ENCODE assay signal across 16 cellular contexts in genomic region chr3:180690061-180690460, GRCh38. TPM values are rescaled to one million over a fixed set of nuclear protein-coding genes. Genes with fewer than 3 reads are reported as not detected.
DNase-seq lines count a peak whose midpoint lies in the region; TF ChIP-seq lines count a peak whose summit lies in the region.
"Had no signal": no experiment of that assay in that cellular context is flagged by ENCODE, and none has a peak within 500 bp of the region (broad histone marks: within the 10 kb centered on the region; RNA-seq: fewer than 3 reads in every experiment).

No MANE protein-coding gene starts in this region.

- BruUV-seq in A673 (replicated peaks; lab: Mats Ljungman, UMichigan), result no TSS peak

- no peak overlapping the region for H3K9ac ChIP-seq in GM23248
- H3K9ac ChIP-seq: BLaER1 had no signal

- H3K4me1 ChIP-seq in A673 (ENCODE audit: insufficient read depth, low read length, poor library complexity, severe bottlenecking) (no peaks in the 10 kb centered on the region), GM23248 (ENCODE audit: insufficient read depth) (no peaks in the 10 kb centered on the region)
- H3K4me1 ChIP-seq in effector memory CD4-positive, alpha-beta T cell (ENCODE audit: control insufficient read depth, insufficient read depth, low read length, poor library complexity, severe bottlenecking), result no peaks in the 10 kb centered on the region
- H3K4me1 ChIP-seq: BLaER1 had no signal

- H4K20me1 ChIP-seq in GM23248 (ENCODE audit: insufficient read depth), result no peaks in the 10 kb centered on the region
- H4K20me1 ChIP-seq: BLaER1 had no signal

- CTCF ChIA-PET in A673 (lab: Charles Lee), result no interaction called here

- no peaks in the 10 kb centered on the region for H3K36me3 ChIP-seq in A673 (ENCODE audit: insufficient read depth, low read length, poor library complexity, severe bottlenecking)
- no peaks in the 10 kb centered on the region for H3K36me3 ChIP-seq in GM23248 (ENCODE audit: low read depth)
- no peaks in the 10 kb centered on the region for H3K36me3 ChIP-seq in effector memory CD4-positive, alpha-beta T cell (ENCODE audit: control insufficient read depth, insufficient read depth, low read length)
- H3K36me3 ChIP-seq: BLaER1 had no signal

- H3K9me2 ChIP-seq in GM23248 (ENCODE audit: insufficient read depth), result no peaks in the 10 kb centered on the region

- 0% methylated on average over 1 of the region's 1 CpG for WGBS in GM23248 (ENCODE audit: low coverage in 1 of 2, low lambda C conversion rate in 2 of 2, missing lambda C conversion rate in 2 of 2), 2 experiments

- H2AFZ ChIP-seq in GM23248, result no peak overlapping the region

- H3K79me2 ChIP-seq in GM23248 (ENCODE audit: insufficient read depth), result no peaks in the 10 kb centered on the region

- H3K27ac ChIP-seq in A673 (ENCODE audit: low read depth, low read length, poor library complexity, severe bottlenecking), result no peak overlapping the region
- H3K27ac ChIP-seq in GM23248, result no peak overlapping the region
- H3K27ac ChIP-seq in dorsolateral prefrontal cortex, result no peak overlapping the region
- H3K27ac ChIP-seq in effector memory CD4-positive, alpha-beta T cell (ENCODE audit: insufficient read depth, low read length, poor library complexity, severe bottlenecking), result no peak overlapping the region
- H3K27ac ChIP-seq: BLaER1, RWPE1 had no signal

- no peak for DNase-seq in A673 (ENCODE audit: low spot score)
- peak; percentile 4 for DNase-seq in GM23248
- peak; percentile 73 for DNase-seq in NCI-H2107 treated with DMSO at 0.1 percent for 48 hours (lab: John Stamatoyannopoulos, UW; ENCODE audit: unreplicated experiment)
- DNase-seq in dorsolateral prefrontal cortex, result no peak
- no peak for DNase-seq in NCI-H1930 (lab: John Stamatoyannopoulos, UW)
- no peak for DNase-seq in AG08396 (ENCODE audit: low spot score)
- no peak for DNase-seq in effector CD4-positive, alpha-beta T cell
- no peak for DNase-seq in effector memory CD4-positive, alpha-beta T cell
- DNase-seq: activated CD4-positive, alpha-beta T cell treated with anti-CD3 and anti-CD28 coated beads for 4 hours; activated T-cell treated with anti-CD3 and anti-CD28 coated beads, Interleukin-2, amount 50 U/mL, for 4 hours; hypothalamus; stimulated activated CD8-positive, alpha-beta memory T cell treated with anti-CD3 and anti-CD28 coated beads, Interleukin-4, amount 100 ng/mL, for 48 hours had no signal

- H3K4me3 ChIP-seq in A673 (ENCODE audit: low read depth, low read length, poor library complexity, severe bottlenecking), result no peak overlapping the region
- H3K4me3 ChIP-seq in GM23248, result no peak overlapping the region
- no peak overlapping the region for H3K4me3 ChIP-seq in dorsolateral prefrontal cortex
- no peak overlapping the region for H3K4me3 ChIP-seq in effector memory CD4-positive, alpha-beta T cell (ENCODE audit: insufficient read depth, low read depth, low read length, poor library complexity, severe bottlenecking)
- H3K4me3 ChIP-seq: BLaER1, K562 had no signal

- no peak overlapping the region for H3K4me2 ChIP-seq in GM23248 (ENCODE audit: unreplicated experiment)
- H3K4me2 ChIP-seq: BLaER1 had no signal

- in situ Hi-C loops in GM23248 (cut with MboI), result no loop called here

- TF ChIP-seq CTCF in A673 (conservative IDR thresholded peaks at IDR 0.05; ENCODE audit: low read depth, low read length), result peak; percentile 36; the same call in 1 of the 2 replicates
- TF ChIP-seq CTCF in dorsolateral prefrontal cortex (IDR thresholded peaks at IDR 0.05 in 54 of 56, conservative IDR thresholded peaks at IDR 0.05 in 2 of 56; ENCODE audit: low read depth in 1 of 56, partially characterized antibody in 56 of 56), result peak in 36 of 56 donors; percentile 7 to 52 (median 28)

- intact Hi-C loops in A673 (cut with micrococcal nuclease; ENCODE audit: unreplicated experiment) (no loop called here), dorsolateral prefrontal cortex (cut with DNase I) (no loop called here)

- H3K9me3 ChIP-seq in A673 (ENCODE audit: low read depth, low read length, poor library complexity, severe bottlenecking), result no peaks in the 10 kb centered on the region
- no peaks in the 10 kb centered on the region for H3K9me3 ChIP-seq in GM23248 (ENCODE audit: low read depth)
- no peaks in the 10 kb centered on the region for H3K9me3 ChIP-seq in effector memory CD4-positive, alpha-beta T cell (ENCODE audit: control insufficient read depth, low read length)
- H3K9me3 ChIP-seq: BLaER1 had no signal

- no peaks in the 10 kb centered on the region for H3F3A ChIP-seq in GM23248 (ENCODE audit: insufficient read depth)

- POLR2A ChIA-PET in A673 (lab: Charles Lee; ENCODE audit: low non-redundant PET), result no interaction called here

- H3K27me3 ChIP-seq in A673 (replicated peaks; ENCODE audit: insufficient read depth, low read depth, low read length, poor library complexity), result peaks cover 36% of the 10 kb centered on the region
- no peaks in the 10 kb centered on the region for H3K27me3 ChIP-seq in GM23248 (replicated peaks; ENCODE audit: insufficient read depth)
- H3K27me3 ChIP-seq in dorsolateral prefrontal cortex, result peaks cover 0 to 11% (median 0%) of the 10 kb centered on the region in 45 donors
- no peaks in the 10 kb centered on the region for H3K27me3 ChIP-seq in effector memory CD4-positive, alpha-beta T cell (replicated peaks; ENCODE audit: control insufficient read depth, insufficient read depth, low read length, poor library complexity, severe bottlenecking)
- H3K27me3 ChIP-seq: BLaER1 had no signal

RNA-seq across cellular contexts. Expression of gene CCDC39, which starts 10.8 kb away (rescaled TPM):
- total RNA-seq in A673 (2021) (not detected in 2 replicates), dorsolateral prefrontal cortex (1 to 10 TPM in 116 of 120 experiments, under 1 TPM in 4; 0.14 to 5.9 (median 2.5) TPM)
- total RNA-seq in GM23248 (2014; rRNA removed; shearing (Covaris generic)), result not detected in 2 replicates
- polyA plus RNA-seq in GM23248 (2016; fragmentation: Nextera tagmentation; extraction: Ambion mirVana), result not detected in 2 replicates
- total RNA-seq: activated T-cell treated with anti-CD3 and anti-CD28 coated beads, Interleukin-2, amount 50 U/mL, for 4 hours; esophagus mucosa; K562 had no signal
- polyA plus RNA-seq: K562 had no signal

Comparison
In these comparisons a context has a peak if more than half of its experiments do, and no peak if none do; other contexts are left out.
1. DNase-seq: peak in GM23248 (single experiment) and NCI-H2107 treated with DMSO at 0.1 percent for 48 hours (single experiment); none in A673 (single experiment), dorsolateral prefrontal cortex (0 of 10), NCI-H1930 (0 of 2), AG08396 (single experiment), effector CD4-positive, alpha-beta T cell (single experiment) and effector memory CD4-positive, alpha-beta T cell (0 of 3).